Comparison of ENCODE assay signal across 8 cellular contexts in the genomic region with DNA sequence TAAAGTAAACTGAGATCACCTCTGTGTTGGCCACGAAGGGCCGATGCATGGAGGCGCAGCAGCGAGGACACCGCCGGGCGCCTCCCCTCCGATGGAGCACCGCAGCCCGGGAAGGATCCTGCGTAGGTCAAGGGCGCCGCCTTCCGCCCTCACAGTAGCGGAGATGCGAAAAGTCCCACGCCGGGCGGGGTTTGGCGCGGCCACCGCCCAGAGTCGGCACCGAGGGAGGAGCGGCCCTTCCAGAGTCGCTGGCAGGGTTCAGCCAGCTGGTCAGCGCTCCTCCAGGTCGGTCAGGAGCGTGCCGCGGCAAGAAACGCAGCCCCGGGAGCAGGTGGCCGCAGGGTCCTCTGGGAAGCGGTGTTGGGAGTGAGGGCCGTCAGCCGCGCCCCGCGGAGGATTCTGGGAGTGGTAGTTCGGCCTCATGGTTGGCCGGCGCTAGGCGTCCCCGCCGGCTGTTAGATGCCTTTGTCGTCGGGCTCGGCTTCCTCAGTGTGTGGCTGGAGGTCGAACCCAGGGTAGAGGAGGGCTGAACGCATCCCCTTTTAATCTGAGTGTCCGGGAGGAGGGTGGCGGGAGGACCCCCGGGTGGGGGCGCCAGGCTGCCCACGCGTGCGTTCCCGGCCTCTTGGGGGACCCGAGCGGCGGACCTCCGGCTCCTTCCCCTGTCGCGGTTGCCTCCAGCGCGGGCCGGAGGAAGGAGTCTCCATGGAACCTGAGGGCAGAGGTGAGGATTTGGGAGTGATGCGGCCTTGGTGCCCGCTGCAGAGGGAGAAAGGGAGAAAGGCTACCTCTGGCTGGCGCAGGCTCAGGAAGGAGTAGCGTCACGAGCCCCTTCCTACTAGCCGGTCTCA. TPM values are rescaled to one million over a fixed set of nuclear protein-coding genes. Genes with fewer than 3 reads are reported as not detected.
DNase-seq lines count a peak whose midpoint lies in the region; ATAC-seq and TF ChIP-seq lines count a peak whose summit lies in the region.

A gene (plus strand): TSS at position 411 of the 851 bp plus-strand sequence. CDS start 295 bp downstream, at position 706.

- peak; percentile 94 for ATAC-seq in GM18870 (IDR thresholded peaks at IDR 0.05; ENCODE audit: unreplicated experiment)
- peak; percentile 94 for ATAC-seq in HG03108 (IDR thresholded peaks at IDR 0.05; ENCODE audit: unreplicated experiment)

- DNase-seq in AG09319 (ENCODE audit: extremely low read depth, low read depth) (peak; percentile 62), NCI-H2227 (lab: John Stamatoyannopoulos, UW; ENCODE audit: unreplicated experiment) (peak; percentile 93), cerebellum (ENCODE audit: low spot score) (peak; percentile 93), kidney glomerular epithelial cell (lab: John Stamatoyannopoulos, UW) (peak; percentile 84)
- DNase-seq in activated CD4-positive, alpha-beta T cell treated with anti-CD3 and anti-CD28 coated beads for 1 hour = peak; percentile 70
- peak; percentile 67 to 79 for DNase-seq in stimulated activated CD4-positive, alpha-beta T cell treated with anti-CD3 and anti-CD28 coated beads, Interleukin-15, amount 100 ng/mL, for 48 hours (ENCODE audit: low read depth in 2 of 2)

- TF ChIP-seq CTCF in AG09319 (IDR thresholded peaks at IDR 0.05; ENCODE audit: low read depth, low read length) = peak; percentile 50

RNA-seq across cellular contexts. Expression of the gene that starts here (rescaled TPM):
- total RNA-seq in cerebellum = 30.4 TPM

Comparison
In these comparisons a context has a peak if more than half of its experiments do, and no peak if none do; other contexts are left out.
1. Peak in every context shown above with its lines: DNase-seq and ATAC-seq.